In genomic region chr20:32296874-32297420, GRCh38 we compare ENCODE assay signal across 30 cellular contexts. TPM values are rescaled to one million over a fixed set of nuclear protein-coding genes. Genes with fewer than 3 reads are reported as not detected.
DNase-seq lines count a peak whose midpoint lies in the region; ATAC-seq, FAIRE-seq and TF ChIP-seq lines count a peak whose summit lies in the region.
"Had no signal": no experiment of that assay in that cellular context is flagged by ENCODE, and none has a peak within 500 bp of the region (broad histone marks: within the 10 kb centered on the region; RNA-seq: fewer than 3 reads in every experiment).

No MANE protein-coding gene starts in this region.

- H3K4me3 ChIP-seq in HEK293 (ENCODE audit: low read depth, low read length) (no peak overlapping the region), choroid plexus epithelial cell (ENCODE audit: low read depth, low read length) (no peak overlapping the region), SK-N-SH (ENCODE audit: low read depth in 2 of 2, low read length in 1 of 2) (no peak overlapping the region)
- H3K4me3 ChIP-seq: BLaER1 treated with 17β-estradiol and CSF1 and Interleukin-3, amounts not matched to agents 10 nM and 100 nM; dorsolateral prefrontal cortex; MG63; pancreas; SK-N-MC; spleen; thoracic aorta had no signal

- peaks cover 12% of the 10 kb centered on the region for H3F3A ChIP-seq in SK-N-SH (replicated peaks; ENCODE audit: insufficient read depth)

- CTCF ChIA-PET in HEK293 (lab: Yijun Ruan, JAX), result interaction anchor here (0.7 kb wide), 1 partner anchor 1664 kb away, joined by 3 read pairs; no protein-coding TSS in a partner anchor
- CTCF ChIA-PET in activated B cell treated with CpG ODN at 0.5 μM for 24 hours (lab: Charles Lee), result interaction anchor here (0.6 to 0.7 kb wide), 2 partner anchors 262 to 727 kb away, joined by 3 read pairs; no protein-coding TSS in a partner anchor
- CTCF ChIA-PET in SK-N-SH (lab: Yijun Ruan, JAX), result no interaction called here

- H3K4me3 Mint-ChIP-seq in activated B cell treated with CpG ODN at 0.5 μM for 24 hours (no peak overlapping the region), mesothelial cell of epicardium (no peak overlapping the region)
- H3K4me3 Mint-ChIP-seq: activated naive CD4-positive, alpha-beta T cell treated with anti-CD3 and anti-CD28 coated beads, Interleukin-2, amount 50 U/mL, for 24 hours; nephron progenitor cell; stimulated activated effector memory CD8-positive, alpha-beta T cell treated with anti-CD3 and anti-CD28 coated beads, Interleukin-12 subunit alpha, Interleukin-12 subunit beta, amount 100 ng/mL, for 72 hours; T-helper 17 cell had no signal

- 91% methylated on average over 6 of the region's 6 CpGs for WGBS in SK-N-SH (ENCODE audit: low lambda C conversion rate)

- H3K9me2 ChIP-seq in SK-N-SH, result no peaks in the 10 kb centered on the region

- H3K9ac ChIP-seq in SK-N-SH, result no peak overlapping the region
- H3K9ac ChIP-seq: BLaER1 treated with 17β-estradiol and CSF1 and Interleukin-3, amounts not matched to agents 10 nM and 100 nM had no signal

- H3K9me3 ChIP-seq in HEK293 (ENCODE audit: control insufficient read depth, insufficient read depth, low read depth, low read length) (no peaks in the 10 kb centered on the region), SK-N-SH (no peaks in the 10 kb centered on the region)
- H3K9me3 ChIP-seq: BLaER1 treated with 17β-estradiol and CSF1 and Interleukin-3, amounts not matched to agents 10 nM and 100 nM; MG63; pancreas; spleen; thoracic aorta had no signal

- TF ChIP-seq RAD21 in SK-N-SH (IDR thresholded peaks at IDR 0.05; ENCODE audit: low read length), result no peak

- no peak for TF ChIP-seq EP300 in SK-N-SH (IDR thresholded peaks at IDR 0.05; ENCODE audit: borderline replicate concordance in 1 of 2, low read depth in 1 of 2, low read length in 1 of 2)

- peaks cover 17% of the 10 kb centered on the region for H3K36me3 Mint-ChIP-seq in activated B cell treated with CpG ODN at 0.5 μM for 24 hours (ENCODE audit: low read depth)
- H3K36me3 Mint-ChIP-seq in mesothelial cell of epicardium, result no peaks in the 10 kb centered on the region

- H3K27ac Mint-ChIP-seq in activated B cell treated with CpG ODN at 0.5 μM for 24 hours, result peak overlapping the region; percentile 46
- peak overlapping the region; percentile 8 for H3K27ac Mint-ChIP-seq in mesothelial cell of epicardium
- H3K27ac Mint-ChIP-seq: activated naive CD4-positive, alpha-beta T cell treated with anti-CD3 and anti-CD28 coated beads, Interleukin-2, amount 50 U/mL, for 24 hours; nephron progenitor cell; stimulated activated effector memory CD8-positive, alpha-beta T cell treated with anti-CD3 and anti-CD28 coated beads, Interleukin-12 subunit alpha, Interleukin-12 subunit beta, amount 100 ng/mL, for 72 hours; T-helper 17 cell had no signal

- POLR2A ChIA-PET in HEK293 (lab: Yijun Ruan, JAX) (interaction anchor here (0.7 kb wide), 1 partner anchor 483 kb away, joined by 5 read pairs; no protein-coding TSS in a partner anchor), activated B cell treated with CpG ODN at 0.5 μM for 24 hours (lab: Charles Lee) (no interaction called here), SK-N-SH (lab: Yijun Ruan, JAX) (no interaction called here)

- H3K27me3 ChIP-seq in SK-N-SH (ENCODE audit: insufficient read depth), result no peaks in the 10 kb centered on the region
- H3K27me3 ChIP-seq: BLaER1 treated with 17β-estradiol and CSF1 and Interleukin-3, amounts not matched to agents 10 nM and 100 nM; dorsolateral prefrontal cortex; MG63; pancreas; spleen had no signal

- H3K4me1 Mint-ChIP-seq in activated B cell treated with CpG ODN at 0.5 μM for 24 hours, result peaks cover 41% of the 10 kb centered on the region
- peaks cover 8% of the 10 kb centered on the region for H3K4me1 Mint-ChIP-seq in mesothelial cell of epicardium

- DNase-seq in activated B cell treated with CpG ODN at 0.5 μM for 24 hours (no peak), choroid plexus epithelial cell (ENCODE audit: low read depth) (peak; percentile 48), mesothelial cell of epicardium (ENCODE audit: low spot score in 2 of 2, unreplicated experiment in 2 of 2) (no peak), RCC 7860 (ENCODE audit: low spot score) (no peak), SK-N-SH (no peak)
- DNase-seq: activated CD4-positive, alpha-beta T cell treated with anti-CD3 and anti-CD28 coated beads for 48 hours; DMS79; dorsolateral prefrontal cortex; GDM1; HCEC 1CT; MG63; NCI-H1417; NCI-H2081 treated with DMSO at 0.1 percent for 48 hours; NCI-H446 treated with DMSO at 0.1 percent for 48 hours; nephron progenitor cell; pancreas; retina; spleen; T-helper 17 cell had no signal

- H3K27ac ChIP-seq in HEK293 (ENCODE audit: extremely low read depth, low read depth, low read length), result no peak overlapping the region
- H3K27ac ChIP-seq in SK-N-SH (ENCODE audit: low read depth in 2 of 2, low read length in 1 of 2), result no peak overlapping the region
- H3K27ac ChIP-seq: BLaER1 treated with 17β-estradiol and CSF1 and Interleukin-3, amounts not matched to agents 10 nM and 100 nM; dorsolateral prefrontal cortex; SK-N-MC; spleen; thoracic aorta had no signal

- no peak overlapping the region for H3K4me2 ChIP-seq in SK-N-SH
- H3K4me2 ChIP-seq: BLaER1 treated with 17β-estradiol and CSF1 and Interleukin-3, amounts not matched to agents 10 nM and 100 nM had no signal

- no peaks in the 10 kb centered on the region for H3K9me3 Mint-ChIP-seq in activated B cell treated with CpG ODN at 0.5 μM for 24 hours
- no peaks in the 10 kb centered on the region for H3K9me3 Mint-ChIP-seq in mesothelial cell of epicardium
- H3K9me3 Mint-ChIP-seq: activated naive CD4-positive, alpha-beta T cell treated with anti-CD3 and anti-CD28 coated beads, Interleukin-2, amount 50 U/mL, for 24 hours; nephron progenitor cell; stimulated activated effector memory CD8-positive, alpha-beta T cell treated with anti-CD3 and anti-CD28 coated beads, Interleukin-12 subunit alpha, Interleukin-12 subunit beta, amount 100 ng/mL, for 72 hours had no signal

- H3K79me2 ChIP-seq in SK-N-SH (ENCODE audit: insufficient read depth), result peaks cover 60% of the 10 kb centered on the region

- H3K4me1 ChIP-seq in HEK293 (ENCODE audit: control insufficient read depth, insufficient read depth, low read length), result no peaks in the 10 kb centered on the region
- H3K4me1 ChIP-seq in SK-N-SH (ENCODE audit: control insufficient read depth in 1 of 2, insufficient read depth in 2 of 2, low read depth in 1 of 2, low read length in 1 of 2), result peaks cover 6 to 8% of the 10 kb centered on the region in 2 experiments; a peak in 3 of 4 replicates

- intact Hi-C loops in activated B cell treated with CpG ODN at 0.5 μM for 24 hours (cut with micrococcal nuclease), result no loop called here

- H3K27me3 Mint-ChIP-seq in activated B cell treated with CpG ODN at 0.5 μM for 24 hours, result no peaks in the 10 kb centered on the region
- no peaks in the 10 kb centered on the region for H3K27me3 Mint-ChIP-seq in mesothelial cell of epicardium (ENCODE audit: low read depth)
- H3K27me3 Mint-ChIP-seq: activated naive CD4-positive, alpha-beta T cell treated with anti-CD3 and anti-CD28 coated beads, Interleukin-2, amount 50 U/mL, for 24 hours; T-helper 17 cell had no signal

- no peak for TF ChIP-seq CTCF in HEK293 (tag by site-specific recombination; IDR thresholded peaks at IDR 0.05)
- TF ChIP-seq CTCF in activated B cell treated with CpG ODN at 0.5 μM for 24 hours (IDR thresholded peaks at IDR 0.05), result no peak
- TF ChIP-seq CTCF in choroid plexus epithelial cell (conservative IDR thresholded peaks at IDR 0.05; ENCODE audit: low read depth, low read length), result no peak
- TF ChIP-seq CTCF in mesothelial cell of epicardium (IDR thresholded peaks at IDR 0.05; ENCODE audit: unreplicated experiment), result no peak
- TF ChIP-seq CTCF in SK-N-SH (IDR thresholded peaks at IDR 0.05), result no peak

- FAIRE-seq in RCC 7860 (lab: Jason Lieb, UNC), result no peak
- FAIRE-seq: astrocyte, GM19239, islet of Langerhans, pancreas, urothelium cell line had no signal

- no peaks in the 10 kb centered on the region for H3K36me3 ChIP-seq in HEK293 (ENCODE audit: control insufficient read depth in 2 of 2, insufficient read depth in 1 of 2, low read length in 2 of 2)
- H3K36me3 ChIP-seq in SK-N-SH (replicated peaks in 1 of 2; ENCODE audit: control insufficient read depth in 1 of 2, insufficient read depth in 2 of 2, low read length in 1 of 2), result no peaks in the 10 kb centered on the region
- H3K36me3 ChIP-seq: MG63, pancreas, thoracic aorta had no signal

- ATAC-seq in activated B cell treated with CpG ODN at 0.5 μM for 24 hours (ENCODE audit: low read depth) (no peak), esophagus mucosa (no peak)
- ATAC-seq: T-helper 17 cell had no signal

- H4K20me1 ChIP-seq in SK-N-SH (ENCODE audit: insufficient read depth), result peaks cover 33% of the 10 kb centered on the region

- H2AFZ ChIP-seq in SK-N-SH (ENCODE audit: low read depth), result no peak overlapping the region

TF ChIP-seq in HEK293, 187 proteins besides CTCF, POLR2A, EP300 and RAD21:
- 0 out of 2 replicates have a peak, but pooled peaks have one; percentile 26 for TF ChIP-seq ZNF133 (tag by site-specific recombination; IDR thresholded peaks at IDR 0.05)
- TF ChIP-seq KLF9 (tag by site-specific recombination; IDR thresholded peaks at IDR 0.05; ENCODE audit: low read depth), result no peak

TF ChIP-seq in SK-N-SH, 30 proteins besides CTCF, POLR2A, EP300 and RAD21:
- no peak for TF ChIP-seq POLR2AphosphoS5 (IDR thresholded peaks at IDR 0.05; ENCODE audit: low read depth, low read length)
- TF ChIP-seq CHD2 (IDR thresholded peaks at IDR 0.05; ENCODE audit: low read length, partially characterized antibody), result no peak
- no peak for TF ChIP-seq TCF12 (IDR thresholded peaks at IDR 0.05)
- TF ChIP-seq PBX3 (IDR thresholded peaks at IDR 0.05), result no peak
- TF ChIP-seq SIN3A (IDR thresholded peaks at IDR 0.05; ENCODE audit: borderline replicate concordance, low read depth, low read length), result no peak
- no peak for TF ChIP-seq FOXJ3 (CRISPR knock-in tag; IDR thresholded peaks at IDR 0.05)
- TF ChIP-seq NRF1 (IDR thresholded peaks at IDR 0.05; ENCODE audit: low read depth, low read length), result no peak

RNA-seq across cellular contexts. Expression of gene KIF3B, which starts 19.5 kb away (rescaled TPM):
- 25.9 and 28.4 TPM in 2 replicates for total RNA-seq in activated B cell treated with CpG ODN at 0.5 μM for 24 hours
- total RNA-seq in mesothelial cell of epicardium, result 21.1 to 22.2 TPM (median 21.3 TPM) in 3 replicates
- total RNA-seq in esophagus mucosa, result 11.9 TPM
- polyA plus RNA-seq in SK-N-SH (2012; rRNA removed), result 18.6 and 23.8 TPM in 2 replicates
- polyA plus RNA-seq in SK-N-SH (2012; cell fraction: cytosol; rRNA removed), result 26.2 and 26.6 TPM in 2 replicates
- polyA plus RNA-seq in SK-N-SH (2012; cell fraction: nucleus; rRNA removed), result 12.4 and 12.8 TPM in 2 replicates
